8 cellular contexts compared by ENCODE assay signal in the genomic region with DNA sequence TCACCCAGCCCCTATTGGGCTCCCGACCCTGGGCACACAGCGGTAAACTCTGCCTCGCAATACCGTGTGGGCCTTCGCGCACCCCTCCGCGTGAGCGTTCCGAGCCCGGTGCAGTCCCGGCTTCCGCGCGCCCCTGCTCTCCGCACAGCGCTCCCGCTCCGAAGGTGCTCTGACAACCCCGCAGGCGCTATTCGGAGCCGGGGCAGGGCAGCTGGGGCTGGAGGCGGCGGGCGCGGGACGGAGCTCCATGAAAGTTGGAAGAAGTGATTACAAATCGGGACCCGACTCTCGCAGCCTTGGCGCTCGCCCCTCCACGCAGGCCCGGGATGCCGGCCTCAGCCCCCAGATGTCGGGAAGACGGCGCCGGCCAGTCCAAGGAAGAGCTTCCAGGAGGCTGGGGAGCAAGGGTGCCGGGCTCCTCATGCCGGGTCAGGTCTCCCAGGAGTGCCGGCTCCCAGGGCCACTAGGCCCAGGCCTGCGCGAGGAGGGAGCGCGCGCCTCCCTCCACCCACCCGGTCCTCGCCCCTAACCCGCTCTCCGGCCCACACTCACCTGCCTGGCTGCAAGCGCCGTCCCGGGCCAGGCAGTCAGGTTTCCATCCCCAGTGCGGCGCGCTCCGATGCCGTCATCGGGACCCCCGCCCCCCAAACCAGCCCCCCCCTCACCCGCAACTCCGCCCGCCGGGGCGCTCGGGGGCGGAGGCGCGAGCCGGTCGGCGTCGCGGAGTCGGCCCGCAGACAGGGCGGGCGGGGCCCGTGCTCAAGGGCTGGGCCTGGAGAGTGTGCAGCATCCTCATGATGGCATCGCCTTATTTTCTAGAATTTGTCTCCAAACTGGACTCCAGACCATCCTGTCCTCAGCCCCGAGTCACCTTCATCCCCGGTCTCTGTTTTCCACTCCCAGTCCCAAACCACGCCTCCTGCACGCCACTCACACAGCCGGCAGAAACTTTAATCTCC. TPM values are rescaled to one million over a fixed set of nuclear protein-coding genes. Genes with fewer than 3 reads are reported as not detected.
DNase-seq lines count a peak whose midpoint lies in the region; ATAC-seq, FAIRE-seq and TF ChIP-seq lines count a peak whose summit lies in the region.

A gene with protein sequence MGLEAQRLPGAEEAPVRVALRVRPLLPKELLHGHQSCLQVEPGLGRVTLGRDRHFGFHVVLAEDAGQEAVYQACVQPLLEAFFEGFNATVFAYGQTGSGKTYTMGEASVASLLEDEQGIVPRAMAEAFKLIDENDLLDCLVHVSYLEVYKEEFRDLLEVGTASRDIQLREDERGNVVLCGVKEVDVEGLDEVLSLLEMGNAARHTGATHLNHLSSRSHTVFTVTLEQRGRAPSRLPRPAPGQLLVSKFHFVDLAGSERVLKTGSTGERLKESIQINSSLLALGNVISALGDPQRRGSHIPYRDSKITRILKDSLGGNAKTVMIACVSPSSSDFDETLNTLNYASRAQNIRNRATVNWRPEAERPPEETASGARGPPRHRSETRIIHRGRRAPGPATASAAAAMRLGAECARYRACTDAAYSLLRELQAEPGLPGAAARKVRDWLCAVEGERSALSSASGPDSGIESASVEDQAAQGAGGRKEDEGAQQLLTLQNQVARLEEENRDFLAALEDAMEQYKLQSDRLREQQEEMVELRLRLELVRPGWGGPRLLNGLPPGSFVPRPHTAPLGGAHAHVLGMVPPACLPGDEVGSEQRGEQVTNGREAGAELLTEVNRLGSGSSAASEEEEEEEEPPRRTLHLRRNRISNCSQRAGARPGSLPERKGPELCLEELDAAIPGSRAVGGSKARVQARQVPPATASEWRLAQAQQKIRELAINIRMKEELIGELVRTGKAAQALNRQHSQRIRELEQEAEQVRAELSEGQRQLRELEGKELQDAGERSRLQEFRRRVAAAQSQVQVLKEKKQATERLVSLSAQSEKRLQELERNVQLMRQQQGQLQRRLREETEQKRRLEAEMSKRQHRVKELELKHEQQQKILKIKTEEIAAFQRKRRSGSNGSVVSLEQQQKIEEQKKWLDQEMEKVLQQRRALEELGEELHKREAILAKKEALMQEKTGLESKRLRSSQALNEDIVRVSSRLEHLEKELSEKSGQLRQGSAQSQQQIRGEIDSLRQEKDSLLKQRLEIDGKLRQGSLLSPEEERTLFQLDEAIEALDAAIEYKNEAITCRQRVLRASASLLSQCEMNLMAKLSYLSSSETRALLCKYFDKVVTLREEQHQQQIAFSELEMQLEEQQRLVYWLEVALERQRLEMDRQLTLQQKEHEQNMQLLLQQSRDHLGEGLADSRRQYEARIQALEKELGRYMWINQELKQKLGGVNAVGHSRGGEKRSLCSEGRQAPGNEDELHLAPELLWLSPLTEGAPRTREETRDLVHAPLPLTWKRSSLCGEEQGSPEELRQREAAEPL (N-terminal part only) (minus strand): TSS at position 621 of the 959 bp plus-strand sequence. CDS start 2,537 bp downstream, outside the sequence.

- H3K79me2 ChIP-seq in ACC112 (ENCODE audit: control insufficient read depth, insufficient read depth, low read length, unreplicated experiment): peaks cover 28% of the 10 kb centered on the region

- TF ChIP-seq EP300 in stomach (IDR thresholded peaks at IDR 0.05): no peak

- peaks cover 52% of the 10 kb centered on the region for H3K27me3 Mint-ChIP-seq in dendritic cell treated with granulocyte-macrophage colony-stimulating factor and Interleukin-4, amounts not matched to agents 40 ng/mL and 50 ng/mL, for 4 days

- H3K4me3 ChIP-seq in ACC112 (ENCODE audit: low read depth, low read length) (peak within 1 kb of the TSS; percentile 93), right lobe of liver (peak within 1 kb of the TSS; percentile 48 to 53 (median 48)), stomach (peak within 1 kb of the TSS; percentile 56 to 69 (median 62))

- peak; percentile 41 for FAIRE-seq in GM12891 (lab: Jason Lieb, UNC)

- H3K4me3 Mint-ChIP-seq in dendritic cell treated with granulocyte-macrophage colony-stimulating factor and Interleukin-4, amounts not matched to agents 40 ng/mL and 50 ng/mL, for 4 days: peak within 1 kb of the TSS; percentile 72

- H3K9me3 ChIP-seq in right lobe of liver (no peaks in the 10 kb centered on the region), stomach (no peaks in the 10 kb centered on the region)

- TF ChIP-seq CTCF in right lobe of liver (IDR thresholded peaks at IDR 0.05) (no peak), stomach (IDR thresholded peaks at IDR 0.05) (no peak)

- TF ChIP-seq POLR2A in GM12891 (IDR thresholded peaks at IDR 0.05; ENCODE audit: low read depth, low read length) (no peak), right lobe of liver (IDR thresholded peaks at IDR 0.05) (no peak), stomach (IDR thresholded peaks at IDR 0.05) (no peak)

- peaks cover 14% of the 10 kb centered on the region for H3K4me1 Mint-ChIP-seq in dendritic cell treated with granulocyte-macrophage colony-stimulating factor and Interleukin-4, amounts not matched to agents 40 ng/mL and 50 ng/mL, for 4 days (ENCODE audit: low read depth)

- DNase-seq in GM12891 (ENCODE audit: insufficient read length, low spot score) (peak; percentile 68), RKO (ENCODE audit: low spot score) (peak; percentile 56), right lobe of liver (no peak), stomach (peak; percentile 31), NCI-H1092 (lab: John Stamatoyannopoulos, UW) (no peak)

- peak within 1 kb of the TSS; percentile 6 for H3K27ac ChIP-seq in ACC112 (ENCODE audit: low read depth, low read length)
- no peak within 1 kb of the TSS for H3K27ac ChIP-seq in right lobe of liver
- H3K27ac ChIP-seq in stomach: peak within 1 kb of the TSS in 4 of 5 donors; percentile 13 to 85 (median 38)

- H3K4me1 ChIP-seq in ACC112 (ENCODE audit: control insufficient read depth, insufficient read depth, low read length, unreplicated experiment) (peaks cover 17% of the 10 kb centered on the region), right lobe of liver (peaks cover 0 to 9% (median 0%) of the 10 kb centered on the region in 4 donors), stomach (peaks cover 10 to 22% (median 17%) of the 10 kb centered on the region in 4 donors)

- no peak within 1 kb of the TSS for H3K27ac Mint-ChIP-seq in dendritic cell treated with granulocyte-macrophage colony-stimulating factor and Interleukin-4, amounts not matched to agents 40 ng/mL and 50 ng/mL, for 4 days

- H3K27me3 ChIP-seq in ACC112 (ENCODE audit: insufficient read depth, low read length) (no peaks in the 10 kb centered on the region), right lobe of liver (no peaks in the 10 kb centered on the region), stomach (peaks cover 0 to 29% (median 11%) of the 10 kb centered on the region in 3 donors)

- H3K9me3 Mint-ChIP-seq in dendritic cell treated with granulocyte-macrophage colony-stimulating factor and Interleukin-4, amounts not matched to agents 40 ng/mL and 50 ng/mL, for 4 days: no peaks in the 10 kb centered on the region

- intact Hi-C loops in dendritic cell treated with granulocyte-macrophage colony-stimulating factor and Interleukin-4, amounts not matched to agents 40 ng/mL and 50 ng/mL, for 4 days (cut with micrococcal nuclease): no loop called here
- intact Hi-C loops in right lobe of liver (cut with DNase I) (no loop called here), stomach (cut with DNase I; ENCODE audit: low total_unique reads) (no loop called here)

- H3K36me3 ChIP-seq in ACC112 (ENCODE audit: insufficient read depth, low read length) (peaks cover 2% of the 10 kb centered on the region; the same call in 1 of the 2 replicates), right lobe of liver (no peaks in the 10 kb centered on the region), stomach (peaks cover 0 to 5% (median 0%) of the 10 kb centered on the region in 4 donors)

- H2AFZ ChIP-seq in ACC112 (ENCODE audit: low read length, unreplicated experiment): peak within 1 kb of the TSS; percentile 73

- 16% methylated on average over 15 of the region's 87 CpGs for WGBS in right lobe of liver (ENCODE audit: insufficient coverage, low coverage, low lambda C conversion rate, missing lambda C conversion rate)
- 2 to 3% (median 2%) methylated on average over 52 to 87 of the region's 87 CpGs for WGBS in stomach, 5 donors

- no peaks in the 10 kb centered on the region for H3K36me3 Mint-ChIP-seq in dendritic cell treated with granulocyte-macrophage colony-stimulating factor and Interleukin-4, amounts not matched to agents 40 ng/mL and 50 ng/mL, for 4 days (ENCODE audit: low read depth)

- ATAC-seq in right lobe of liver (peak; percentile 68 to 79 (median 70)), HG03045 (IDR thresholded peaks at IDR 0.05; ENCODE audit: unreplicated experiment) (no peak)

TF ChIP-seq in GM12891, 5 proteins besides CTCF, POLR2A, EP300 and RAD21:
- no peak for TF ChIP-seq SPI1 (IDR thresholded peaks at IDR 0.05; ENCODE audit: low read depth, low read length)
- TF ChIP-seq POU2F2 (IDR thresholded peaks at IDR 0.05; ENCODE audit: low read depth, low read length): no peak
- no peak for TF ChIP-seq POLR2AphosphoS5 (IDR thresholded peaks at IDR 0.05; ENCODE audit: low read depth, low read length)
- no peak for TF ChIP-seq TAF1 (IDR thresholded peaks at IDR 0.05; ENCODE audit: low read depth, low read length)
TF ChIP-seq in GM12891: peak in this region for 0.

RNA-seq across cellular contexts. Expression of the gene that starts here (rescaled TPM):
- 0.73 TPM for polyA plus RNA-seq in GM12891 (2012; ENCODE audit: low read depth, missing spikeins)
- under 1 TPM; 0.34 to 0.92 (median 0.48) TPM for total RNA-seq in right lobe of liver
- 10 to 100 TPM in 1 of 5 donors, 1 to 10 TPM in 3, not detected in 1; 3.0 to 13.9 (median 7.9) TPM for total RNA-seq in stomach
- polyA plus RNA-seq in stomach: 1 to 10 TPM; 1.7 to 2.3 (median 1.7) TPM

Comparison
In these comparisons a context has a peak if more than half of its experiments do, and no peak if none do; other contexts are left out.
1. Peak in ATAC-seq and H3K4me3 ChIP-seq in right lobe of liver; RNA of the gene not detected or under 1 TPM.
2. H3K27ac ChIP-seq: peak in ACC112 (single experiment) and stomach (4 of 5); none in right lobe of liver (0 of 3).
3. DNase-seq: peak in GM12891 (single experiment), RKO (single experiment) and stomach (single experiment); none in right lobe of liver (0 of 3) and NCI-H1092 (single experiment).
4. Peak in every context shown above with its lines, with median percentiles within 50 percentile points of each other: H3K4me3 ChIP-seq.